ENCODE assay signal across 1 cellular context in the genomic region with DNA sequence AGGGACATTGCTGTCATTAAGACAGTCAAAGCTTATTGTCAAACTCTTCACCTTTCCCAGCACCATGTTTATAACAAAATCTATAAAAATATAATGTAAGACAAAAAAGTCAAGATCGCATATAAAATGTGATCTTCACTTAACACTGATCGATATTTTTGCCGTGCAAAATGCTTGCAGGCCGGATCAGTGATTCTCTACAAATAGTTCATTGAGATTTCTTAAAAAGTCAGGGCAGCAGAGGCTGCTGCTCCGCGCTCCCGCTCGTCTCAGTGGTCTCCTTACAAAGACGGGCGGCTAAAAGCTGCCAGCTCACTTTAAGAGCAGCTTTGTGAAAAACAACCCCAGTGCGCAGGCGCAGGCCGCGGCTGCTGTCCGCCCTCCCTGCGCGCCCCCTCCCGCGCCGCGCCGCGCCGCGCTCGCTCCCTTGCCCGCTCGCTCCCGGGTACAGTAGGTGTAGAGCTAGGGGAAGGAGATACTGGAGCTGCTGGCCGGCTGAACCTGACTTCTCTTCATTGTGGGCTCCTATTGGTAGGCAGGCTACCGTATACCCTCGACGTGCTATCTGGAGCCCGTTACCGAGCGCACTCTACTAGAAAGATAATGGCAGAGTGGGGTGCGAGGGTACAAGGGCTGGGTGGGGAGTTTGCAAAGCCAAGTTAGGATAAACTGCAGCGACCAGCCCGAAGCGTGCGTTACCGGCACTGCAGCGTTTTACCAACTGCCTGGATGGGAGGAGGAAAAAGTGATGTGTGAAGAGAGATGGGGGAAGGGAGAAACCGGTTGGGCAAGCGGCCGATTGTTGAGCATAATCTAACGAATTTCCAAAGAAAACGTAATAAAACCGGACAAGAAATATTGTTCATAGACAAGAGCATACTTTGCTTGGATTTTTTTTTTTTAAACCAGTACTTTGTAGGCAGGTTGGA.
TF ChIP-seq lines count a peak whose summit lies in the region.

A gene with protein sequence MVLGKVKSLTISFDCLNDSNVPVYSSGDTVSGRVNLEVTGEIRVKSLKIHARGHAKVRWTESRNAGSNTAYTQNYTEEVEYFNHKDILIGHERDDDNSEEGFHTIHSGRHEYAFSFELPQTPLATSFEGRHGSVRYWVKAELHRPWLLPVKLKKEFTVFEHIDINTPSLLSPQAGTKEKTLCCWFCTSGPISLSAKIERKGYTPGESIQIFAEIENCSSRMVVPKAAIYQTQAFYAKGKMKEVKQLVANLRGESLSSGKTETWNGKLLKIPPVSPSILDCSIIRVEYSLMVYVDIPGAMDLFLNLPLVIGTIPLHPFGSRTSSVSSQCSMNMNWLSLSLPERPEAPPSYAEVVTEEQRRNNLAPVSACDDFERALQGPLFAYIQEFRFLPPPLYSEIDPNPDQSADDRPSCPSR (minus strand): TSS at position 291 of the 929 bp plus-strand sequence. CDS start 225 bp downstream, at position 66.

TF ChIP-seq in H1, 55 proteins besides CTCF, POLR2A, EP300 and RAD21:
- TF ChIP-seq NRF1 (IDR thresholded peaks at IDR 0.05; ENCODE audit: low read depth, low read length) (peak; percentile 98), ASH2L (IDR thresholded peaks at IDR 0.05; ENCODE audit: low read length) (peak; percentile 99), SAP30 (IDR thresholded peaks at IDR 0.05; ENCODE audit: insufficient read depth, insufficient replicate concordance, low read length) (no peak), EGR1 (IDR thresholded peaks at IDR 0.05; ENCODE audit: borderline replicate concordance, low read depth, low read length) (0 out of 2 replicates have a peak, but pooled peaks have one; percentile 10), TAF7 (optimal IDR thresholded peaks at IDR 0.05; ENCODE audit: borderline replicate concordance, low read depth, low read length) (peak; percentile 97), KDM4A (IDR thresholded peaks at IDR 0.05; ENCODE audit: low read depth, low read length, severe bottlenecking) (peak; percentile 66), GABPA (IDR thresholded peaks at IDR 0.05; ENCODE audit: borderline replicate concordance, insufficient read depth, low read length) (no peak), PHF8 (conservative IDR thresholded peaks at IDR 0.05; ENCODE audit: low read depth, low read length) (peak; percentile 73), KDM1A (IDR thresholded peaks at IDR 0.05; ENCODE audit: borderline replicate concordance, low read length) (peak; percentile 66; the same call in 1 of the 2 replicates), ZNF274 (IDR thresholded peaks at IDR 0.05; ENCODE audit: borderline replicate concordance, extremely low read depth, low read length) (no peak), JUN (IDR thresholded peaks at IDR 0.05; ENCODE audit: low read depth, low read length) (no peak), JUND (IDR thresholded peaks at IDR 0.05; ENCODE audit: low read length) (no peak), CHD1 (IDR thresholded peaks at IDR 0.05; ENCODE audit: low read depth, low read length) (peak; percentile 72; the same call in 1 of the 2 replicates), HDAC6 (IDR thresholded peaks at IDR 0.05; ENCODE audit: low read depth, low read length) (no peak), SP2 (IDR thresholded peaks at IDR 0.05; ENCODE audit: low read length) (no peak), BRCA1 (IDR thresholded peaks at IDR 0.05; ENCODE audit: low read depth, low read length) (no peak), SP1 (IDR thresholded peaks at IDR 0.05; ENCODE audit: low read depth, low read length) (peak; percentile 79), TBP (IDR thresholded peaks at IDR 0.05; ENCODE audit: low read depth, low read length) (peak; percentile 98), POLR2AphosphoS5 (IDR thresholded peaks at IDR 0.05; ENCODE audit: low read depth, low read length) (peak; percentile 93), TCF12 (IDR thresholded peaks at IDR 0.05; ENCODE audit: low read depth, low read length) (no peak), SIRT6 (IDR thresholded peaks at IDR 0.05; ENCODE audit: low read length) (peak; percentile 54), CREB1 (IDR thresholded peaks at IDR 0.05) (peak; percentile 54; the same call in 1 of the 2 replicates), RBBP5 (IDR thresholded peaks at IDR 0.05; ENCODE audit: borderline replicate concordance, low read depth, low read length) (peak; percentile 99), NANOG (IDR thresholded peaks at IDR 0.05; ENCODE audit: insufficient read depth, low read depth, low read length, poor library complexity, severe bottlenecking) (no peak), CTBP2 (IDR thresholded peaks at IDR 0.05; ENCODE audit: borderline replicate concordance, insufficient read depth, insufficient read length, low read length) (peak; percentile 51), MAFK (IDR thresholded peaks at IDR 0.05; ENCODE audit: low read depth, low read length) (0 out of 2 replicates have a peak, but pooled peaks have one; percentile 40), SIN3A (conservative IDR thresholded peaks at IDR 0.05 in 1 of 2, IDR thresholded peaks at IDR 0.05 in 1 of 2; ENCODE audit: low read depth in 1 of 2, low read length in 2 of 2) (peak; percentile 65 to 79; a peak in 3 of 4 replicates), EZH2 (IDR thresholded peaks at IDR 0.05; ENCODE audit: low read depth, low read length, severe bottlenecking) (no peak), YY1 (IDR thresholded peaks at IDR 0.05; ENCODE audit: low read depth, low read length) (peak; percentile 51; the same call in 1 of the 2 replicates), KDM5A (IDR thresholded peaks at IDR 0.05; ENCODE audit: low read length) (no peak), GTF2F1 (IDR thresholded peaks at IDR 0.05; ENCODE audit: borderline replicate concordance, low read depth, low read length) (peak; percentile 97), SRF (IDR thresholded peaks at IDR 0.05; ENCODE audit: low read depth, low read length) (no peak), SP4 (IDR thresholded peaks at IDR 0.05; ENCODE audit: low read length) (0 out of 2 replicates have a peak, but pooled peaks have one; percentile 8), CHD2 (IDR thresholded peaks at IDR 0.05; ENCODE audit: low read length) (0 out of 2 replicates have a peak, but pooled peaks have one; percentile 21), RFX5 (IDR thresholded peaks at IDR 0.05; ENCODE audit: borderline replicate concordance, low read depth, low read length) (no peak), TAF1 (IDR thresholded peaks at IDR 0.05; ENCODE audit: low read depth, low read length) (peak; percentile 100)
- TF ChIP-seq, protein P1, sequence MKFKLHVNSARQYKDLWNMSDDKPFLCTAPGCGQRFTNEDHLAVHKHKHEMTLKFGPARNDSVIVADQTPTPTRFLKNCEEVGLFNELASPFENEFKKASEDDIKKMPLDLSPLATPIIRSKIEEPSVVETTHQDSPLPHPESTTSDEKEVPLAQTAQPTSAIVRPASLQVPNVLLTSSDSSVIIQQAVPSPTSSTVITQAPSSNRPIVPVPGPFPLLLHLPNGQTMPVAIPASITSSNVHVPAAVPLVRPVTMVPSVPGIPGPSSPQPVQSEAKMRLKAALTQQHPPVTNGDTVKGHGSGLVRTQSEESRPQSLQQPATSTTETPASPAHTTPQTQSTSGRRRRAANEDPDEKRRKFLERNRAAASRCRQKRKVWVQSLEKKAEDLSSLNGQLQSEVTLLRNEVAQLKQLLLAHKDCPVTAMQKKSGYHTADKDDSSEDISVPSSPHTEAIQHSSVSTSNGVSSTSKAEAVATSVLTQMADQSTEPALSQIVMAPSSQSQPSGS (IDR thresholded peaks at IDR 0.05; ENCODE audit: low read length), result no peak
- TF ChIP-seq, protein P2, sequence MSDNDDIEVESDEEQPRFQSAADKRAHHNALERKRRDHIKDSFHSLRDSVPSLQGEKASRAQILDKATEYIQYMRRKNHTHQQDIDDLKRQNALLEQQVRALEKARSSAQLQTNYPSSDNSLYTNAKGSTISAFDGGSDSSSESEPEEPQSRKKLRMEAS (IDR thresholded peaks at IDR 0.05), result peak; percentile 47
- TF ChIP-seq, protein P3, sequence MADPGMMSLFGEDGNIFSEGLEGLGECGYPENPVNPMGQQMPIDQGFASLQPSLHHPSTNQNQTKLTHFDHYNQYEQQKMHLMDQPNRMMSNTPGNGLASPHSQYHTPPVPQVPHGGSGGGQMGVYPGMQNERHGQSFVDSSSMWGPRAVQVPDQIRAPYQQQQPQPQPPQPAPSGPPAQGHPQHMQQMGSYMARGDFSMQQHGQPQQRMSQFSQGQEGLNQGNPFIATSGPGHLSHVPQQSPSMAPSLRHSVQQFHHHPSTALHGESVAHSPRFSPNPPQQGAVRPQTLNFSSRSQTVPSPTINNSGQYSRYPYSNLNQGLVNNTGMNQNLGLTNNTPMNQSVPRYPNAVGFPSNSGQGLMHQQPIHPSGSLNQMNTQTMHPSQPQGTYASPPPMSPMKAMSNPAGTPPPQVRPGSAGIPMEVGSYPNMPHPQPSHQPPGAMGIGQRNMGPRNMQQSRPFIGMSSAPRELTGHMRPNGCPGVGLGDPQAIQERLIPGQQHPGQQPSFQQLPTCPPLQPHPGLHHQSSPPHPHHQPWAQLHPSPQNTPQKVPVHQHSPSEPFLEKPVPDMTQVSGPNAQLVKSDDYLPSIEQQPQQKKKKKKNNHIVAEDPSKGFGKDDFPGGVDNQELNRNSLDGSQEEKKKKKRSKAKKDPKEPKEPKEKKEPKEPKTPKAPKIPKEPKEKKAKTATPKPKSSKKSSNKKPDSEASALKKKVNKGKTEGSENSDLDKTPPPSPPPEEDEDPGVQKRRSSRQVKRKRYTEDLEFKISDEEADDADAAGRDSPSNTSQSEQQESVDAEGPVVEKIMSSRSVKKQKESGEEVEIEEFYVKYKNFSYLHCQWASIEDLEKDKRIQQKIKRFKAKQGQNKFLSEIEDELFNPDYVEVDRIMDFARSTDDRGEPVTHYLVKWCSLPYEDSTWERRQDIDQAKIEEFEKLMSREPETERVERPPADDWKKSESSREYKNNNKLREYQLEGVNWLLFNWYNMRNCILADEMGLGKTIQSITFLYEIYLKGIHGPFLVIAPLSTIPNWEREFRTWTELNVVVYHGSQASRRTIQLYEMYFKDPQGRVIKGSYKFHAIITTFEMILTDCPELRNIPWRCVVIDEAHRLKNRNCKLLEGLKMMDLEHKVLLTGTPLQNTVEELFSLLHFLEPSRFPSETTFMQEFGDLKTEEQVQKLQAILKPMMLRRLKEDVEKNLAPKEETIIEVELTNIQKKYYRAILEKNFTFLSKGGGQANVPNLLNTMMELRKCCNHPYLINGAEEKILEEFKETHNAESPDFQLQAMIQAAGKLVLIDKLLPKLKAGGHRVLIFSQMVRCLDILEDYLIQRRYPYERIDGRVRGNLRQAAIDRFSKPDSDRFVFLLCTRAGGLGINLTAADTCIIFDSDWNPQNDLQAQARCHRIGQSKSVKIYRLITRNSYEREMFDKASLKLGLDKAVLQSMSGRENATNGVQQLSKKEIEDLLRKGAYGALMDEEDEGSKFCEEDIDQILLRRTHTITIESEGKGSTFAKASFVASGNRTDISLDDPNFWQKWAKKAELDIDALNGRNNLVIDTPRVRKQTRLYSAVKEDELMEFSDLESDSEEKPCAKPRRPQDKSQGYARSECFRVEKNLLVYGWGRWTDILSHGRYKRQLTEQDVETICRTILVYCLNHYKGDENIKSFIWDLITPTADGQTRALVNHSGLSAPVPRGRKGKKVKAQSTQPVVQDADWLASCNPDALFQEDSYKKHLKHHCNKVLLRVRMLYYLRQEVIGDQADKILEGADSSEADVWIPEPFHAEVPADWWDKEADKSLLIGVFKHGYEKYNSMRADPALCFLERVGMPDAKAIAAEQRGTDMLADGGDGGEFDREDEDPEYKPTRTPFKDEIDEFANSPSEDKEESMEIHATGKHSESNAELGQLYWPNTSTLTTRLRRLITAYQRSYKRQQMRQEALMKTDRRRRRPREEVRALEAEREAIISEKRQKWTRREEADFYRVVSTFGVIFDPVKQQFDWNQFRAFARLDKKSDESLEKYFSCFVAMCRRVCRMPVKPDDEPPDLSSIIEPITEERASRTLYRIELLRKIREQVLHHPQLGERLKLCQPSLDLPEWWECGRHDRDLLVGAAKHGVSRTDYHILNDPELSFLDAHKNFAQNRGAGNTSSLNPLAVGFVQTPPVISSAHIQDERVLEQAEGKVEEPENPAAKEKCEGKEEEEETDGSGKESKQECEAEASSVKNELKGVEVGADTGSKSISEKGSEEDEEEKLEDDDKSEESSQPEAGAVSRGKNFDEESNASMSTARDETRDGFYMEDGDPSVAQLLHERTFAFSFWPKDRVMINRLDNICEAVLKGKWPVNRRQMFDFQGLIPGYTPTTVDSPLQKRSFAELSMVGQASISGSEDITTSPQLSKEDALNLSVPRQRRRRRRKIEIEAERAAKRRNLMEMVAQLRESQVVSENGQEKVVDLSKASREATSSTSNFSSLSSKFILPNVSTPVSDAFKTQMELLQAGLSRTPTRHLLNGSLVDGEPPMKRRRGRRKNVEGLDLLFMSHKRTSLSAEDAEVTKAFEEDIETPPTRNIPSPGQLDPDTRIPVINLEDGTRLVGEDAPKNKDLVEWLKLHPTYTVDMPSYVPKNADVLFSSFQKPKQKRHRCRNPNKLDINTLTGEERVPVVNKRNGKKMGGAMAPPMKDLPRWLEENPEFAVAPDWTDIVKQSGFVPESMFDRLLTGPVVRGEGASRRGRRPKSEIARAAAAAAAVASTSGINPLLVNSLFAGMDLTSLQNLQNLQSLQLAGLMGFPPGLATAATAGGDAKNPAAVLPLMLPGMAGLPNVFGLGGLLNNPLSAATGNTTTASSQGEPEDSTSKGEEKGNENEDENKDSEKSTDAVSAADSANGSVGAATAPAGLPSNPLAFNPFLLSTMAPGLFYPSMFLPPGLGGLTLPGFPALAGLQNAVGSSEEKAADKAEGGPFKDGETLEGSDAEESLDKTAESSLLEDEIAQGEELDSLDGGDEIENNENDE (IDR thresholded peaks at IDR 0.05; ENCODE audit: insufficient replicate concordance, low read length), result peak; percentile 98
- TF ChIP-seq, protein P4, sequence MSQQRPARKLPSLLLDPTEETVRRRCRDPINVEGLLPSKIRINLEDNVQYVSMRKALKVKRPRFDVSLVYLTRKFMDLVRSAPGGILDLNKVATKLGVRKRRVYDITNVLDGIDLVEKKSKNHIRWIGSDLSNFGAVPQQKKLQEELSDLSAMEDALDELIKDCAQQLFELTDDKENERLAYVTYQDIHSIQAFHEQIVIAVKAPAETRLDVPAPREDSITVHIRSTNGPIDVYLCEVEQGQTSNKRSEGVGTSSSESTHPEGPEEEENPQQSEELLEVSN (IDR thresholded peaks at IDR 0.05), result peak; percentile 17; the same call in 1 of the 2 replicates
- TF ChIP-seq, protein P5, sequence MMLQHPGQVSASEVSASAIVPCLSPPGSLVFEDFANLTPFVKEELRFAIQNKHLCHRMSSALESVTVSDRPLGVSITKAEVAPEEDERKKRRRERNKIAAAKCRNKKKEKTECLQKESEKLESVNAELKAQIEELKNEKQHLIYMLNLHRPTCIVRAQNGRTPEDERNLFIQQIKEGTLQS (IDR thresholded peaks at IDR 0.05; ENCODE audit: insufficient read depth, low read depth, low read length), result no peak
TF ChIP-seq in H1: peak in this region for 25.
